ENCODE assay signal across 10 cellular contexts in the genomic region with DNA sequence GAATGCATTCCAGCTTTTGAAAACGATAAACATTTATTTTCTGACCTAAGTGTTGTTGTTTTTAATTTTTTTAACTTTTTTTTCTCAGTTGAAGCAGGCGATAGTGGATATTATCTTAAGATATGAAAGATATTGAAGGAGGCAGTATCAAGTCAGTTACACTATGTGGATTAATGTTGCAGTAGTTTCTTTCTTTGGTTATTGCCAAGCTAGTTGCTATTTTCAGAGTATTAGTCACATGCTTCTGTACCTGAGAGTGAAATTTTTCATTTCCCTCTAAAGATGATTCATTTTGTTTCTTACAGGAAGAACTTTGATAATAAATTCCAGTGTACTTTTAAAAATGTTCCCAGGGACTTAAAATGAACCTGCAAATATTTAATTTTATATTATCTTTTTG.
DNase-seq lines count a peak whose midpoint lies in the region; ATAC-seq and TF ChIP-seq lines count a peak whose summit lies in the region.
"Had no signal": no experiment of that assay in that cellular context is flagged by ENCODE, and none has a peak within 500 bp of the region (broad histone marks: within the 10 kb centered on the region; RNA-seq: fewer than 3 reads in every experiment).

No MANE protein-coding gene starts in this region.

- POLR2A ChIA-PET in IMR-90 (lab: Charles Lee; ENCODE audit: unreplicated experiment), result no interaction called here
- POLR2A ChIA-PET in CD4-positive, alpha-beta memory T cell (lab: Charles Lee; ENCODE audit: partially characterized antibody), result no interaction called here

- no peaks in the 10 kb centered on the region for H4K20me1 ChIP-seq in IMR-90 (ENCODE audit: insufficient read depth, low read length)

- no peak overlapping the region for H2BK20ac ChIP-seq in IMR-90 (ENCODE audit: low read depth, low read length)

- H3K18ac ChIP-seq in IMR-90 (ENCODE audit: low read depth, low read length), result no peak overlapping the region

- no peaks in the 10 kb centered on the region for H3K79me1 ChIP-seq in IMR-90 (ENCODE audit: low read depth in 1 of 2, low read length in 2 of 2)

- no peaks in the 10 kb centered on the region for H3K36me3 Mint-ChIP-seq in CD4-positive, alpha-beta memory T cell

- no peak for TF ChIP-seq CTCF in IMR-90 (conservative IDR thresholded peaks at IDR 0.05; ENCODE audit: low read depth, low read length)
- no peak for TF ChIP-seq CTCF in left lung (IDR thresholded peaks at IDR 0.05)

- no peak overlapping the region for H4K91ac ChIP-seq in IMR-90 (ENCODE audit: insufficient read depth, low read depth, low read length)

- no peak overlapping the region for H4K8ac ChIP-seq in IMR-90 (ENCODE audit: low read depth in 2 of 2, low read length in 2 of 2)

- H3K27me3 Mint-ChIP-seq in CD4-positive, alpha-beta memory T cell, result no peaks in the 10 kb centered on the region

- ATAC-seq in GM18907 (IDR thresholded peaks at IDR 0.05; ENCODE audit: unreplicated experiment) (peak; percentile 60), HG02642 (IDR thresholded peaks at IDR 0.05; ENCODE audit: poor library complexity, unreplicated experiment) (peak; percentile 57), IMR-90 (ENCODE audit: low read depth) (no peak), left lung (peak; percentile 64)
- ATAC-seq: heart right ventricle had no signal

- DNase-seq in IMR-90 (peak; percentile 0), left lung (no peak), T1000 (lab: John Stamatoyannopoulos, UW) (no peak), islet precursor cell (no peak)
- DNase-seq in CD4-positive, alpha-beta memory T cell, result no peak
- no peak for DNase-seq in stimulated activated CD4-positive, alpha-beta T cell treated with anti-CD3 and anti-CD28 coated beads, Interleukin-15, amount 100 ng/mL, for 24 hours
- DNase-seq: heart right ventricle had no signal

- H2AK5ac ChIP-seq in IMR-90 (ENCODE audit: low read depth, low read length), result no peak overlapping the region

- no peak overlapping the region for H2AFZ ChIP-seq in IMR-90 (replicated peaks; ENCODE audit: low read length, poor library complexity)

- intact Hi-C loops in IMR-90 (cut with micrococcal nuclease) (no loop called here), left lung (cut with DNase I) (no loop called here)
- intact Hi-C loops in CD4-positive, alpha-beta memory T cell (cut with micrococcal nuclease), result no loop called here

- H2BK15ac ChIP-seq in IMR-90 (ENCODE audit: low read depth, low read length), result no peak overlapping the region

- no peak overlapping the region for H2BK120ac ChIP-seq in IMR-90 (ENCODE audit: low read depth, low read length)

- no peak overlapping the region for H2AK9ac ChIP-seq in IMR-90 (replicated peaks; ENCODE audit: low read depth, low read length, poor library complexity)

- no peak overlapping the region for H3K14ac ChIP-seq in IMR-90 (replicated peaks; ENCODE audit: low read depth, low read length)

- in situ Hi-C loops in IMR-90 (cut with MboI; ENCODE audit: low sequenced_read_pairs), result no loop called here

- no peak overlapping the region for H3K9ac ChIP-seq in IMR-90 (ENCODE audit: low read depth, low read length)

- H3K23ac ChIP-seq in IMR-90 (ENCODE audit: low read depth, low read length), result no peak overlapping the region

- no peak for TF ChIP-seq RAD21 in IMR-90 (IDR thresholded peaks at IDR 0.05; ENCODE audit: low read length)

- dilution Hi-C loops in IMR-90 (cut with HindIII; ENCODE audit: low sequenced_read_pairs, unreplicated experiment), result no loop called here

- H3K4me1 Mint-ChIP-seq in CD4-positive, alpha-beta memory T cell, result no peaks in the 10 kb centered on the region

- CTCF ChIA-PET in IMR-90 (lab: Yijun Ruan, JAX), result no interaction called here
- CTCF ChIA-PET in CD4-positive, alpha-beta memory T cell (lab: Charles Lee; ENCODE audit: partially characterized antibody), result no interaction called here

- no peaks in the 10 kb centered on the region for H3K36me3 ChIP-seq in IMR-90 (ENCODE audit: control insufficient read depth, insufficient read depth, low read length)
- no peaks in the 10 kb centered on the region for H3K36me3 ChIP-seq in left lung
- no peaks in the 10 kb centered on the region for H3K36me3 ChIP-seq in CD4-positive, alpha-beta memory T cell (ENCODE audit: insufficient read depth, low read length)
- H3K36me3 ChIP-seq: heart right ventricle had no signal

- no peaks in the 10 kb centered on the region for H3K9me1 ChIP-seq in IMR-90 (ENCODE audit: insufficient read depth, low read length)

- no peak overlapping the region for H3K56ac ChIP-seq in IMR-90 (ENCODE audit: extremely low read depth, insufficient read depth, low read length)

- H3K9me3 Mint-ChIP-seq in CD4-positive, alpha-beta memory T cell, result peaks cover 0 to 6% (median 0%) of the 10 kb centered on the region in 8 donors
- H3K9me3 Mint-ChIP-seq: activated T-helper 1 cell treated with anti-CD3 and anti-CD28 coated beads, Interleukin-12 subunit alpha, Interleukin-12 subunit beta, Interleukin-2, Interleukin-4 antibody, amounts not matched to agents 30 ng/mL and 10 ng/mL and 1 ng/mL, durations not matched to agents 14 hours and 24 hours and 36 hours had no signal

- TF ChIP-seq POLR2A in IMR-90 (IDR thresholded peaks at IDR 0.05; ENCODE audit: low read depth, low read length), result no peak

- no CpG with 5 or more reads among the region's 2 CpGs for WGBS in IMR-90 (ENCODE audit: extremely low coverage in 2 of 2, insufficient read length in 1 of 2), 2 experiments

- no peak overlapping the region for H3K4me3 Mint-ChIP-seq in CD4-positive, alpha-beta memory T cell
- H3K4me3 Mint-ChIP-seq: activated T-helper 1 cell treated with anti-CD3 and anti-CD28 coated beads, Interleukin-12 subunit alpha, Interleukin-12 subunit beta, Interleukin-2, Interleukin-4 antibody, amounts not matched to agents 30 ng/mL and 10 ng/mL and 1 ng/mL, durations not matched to agents 14 hours and 24 hours and 36 hours had no signal

- no TSS peak for BruUV-seq in IMR-90 (replicated peaks; lab: Mats Ljungman, UMichigan)

- H3K4me1 ChIP-seq in IMR-90 (ENCODE audit: control insufficient read depth, insufficient read depth, low read length) (no peaks in the 10 kb centered on the region), left lung (no peaks in the 10 kb centered on the region)
- no peaks in the 10 kb centered on the region for H3K4me1 ChIP-seq in CD4-positive, alpha-beta memory T cell (ENCODE audit: insufficient read depth, low read length)
- H3K4me1 ChIP-seq: heart right ventricle had no signal

- H3K4me2 ChIP-seq in IMR-90 (ENCODE audit: low read depth, low read length), result no peak overlapping the region

- H2BK5ac ChIP-seq in IMR-90 (ENCODE audit: low read depth, low read length, poor library complexity, severe bottlenecking), result no peak overlapping the region

- H3K4ac ChIP-seq in IMR-90 (ENCODE audit: low read depth, low read length), result no peak overlapping the region

- no peak overlapping the region for H3K4me3 ChIP-seq in IMR-90 (ENCODE audit: insufficient read depth, low read depth, low read length)
- H3K4me3 ChIP-seq in left lung, result no peak overlapping the region
- no peak overlapping the region for H3K4me3 ChIP-seq in CD4-positive, alpha-beta memory T cell (ENCODE audit: low read length in 2 of 2)
- H3K4me3 ChIP-seq: heart right ventricle had no signal

- no peak overlapping the region for H4K5ac ChIP-seq in IMR-90 (ENCODE audit: low read depth, low read length)

- no peak overlapping the region for H3K27ac Mint-ChIP-seq in CD4-positive, alpha-beta memory T cell
- H3K27ac Mint-ChIP-seq: activated T-helper 1 cell treated with anti-CD3 and anti-CD28 coated beads, Interleukin-12 subunit alpha, Interleukin-12 subunit beta, Interleukin-2, Interleukin-4 antibody, amounts not matched to agents 30 ng/mL and 10 ng/mL and 1 ng/mL, durations not matched to agents 14 hours and 24 hours and 36 hours had no signal

- H3K9me3 ChIP-seq in IMR-90 (ENCODE audit: control insufficient read depth, insufficient read depth, low read length) (no peaks in the 10 kb centered on the region), left lung (no peaks in the 10 kb centered on the region)
- H3K9me3 ChIP-seq in CD4-positive, alpha-beta memory T cell (ENCODE audit: control insufficient read depth in 1 of 2, low read length in 2 of 2), result no peaks in the 10 kb centered on the region
- H3K9me3 ChIP-seq: heart right ventricle had no signal

- H3K27ac ChIP-seq in IMR-90 (ENCODE audit: insufficient read depth, low read length) (no peak overlapping the region), left lung (no peak overlapping the region)
- no peak overlapping the region for H3K27ac ChIP-seq in CD4-positive, alpha-beta memory T cell (ENCODE audit: low read depth, low read length)
- H3K27ac ChIP-seq: heart right ventricle had no signal

- H3K27me3 ChIP-seq in IMR-90 (ENCODE audit: control insufficient read depth, insufficient read depth, low read length) (no peaks in the 10 kb centered on the region), left lung (no peaks in the 10 kb centered on the region)
- no peaks in the 10 kb centered on the region for H3K27me3 ChIP-seq in CD4-positive, alpha-beta memory T cell (ENCODE audit: insufficient read depth, low read length)
- H3K27me3 ChIP-seq: heart right ventricle had no signal

TF ChIP-seq in IMR-90, 13 proteins besides CTCF, POLR2A, EP300 and RAD21:
- no peak for TF ChIP-seq BHLHE40 (IDR thresholded peaks at IDR 0.05; ENCODE audit: low read depth, low read length)
- no peak for TF ChIP-seq NFE2L2 (IDR thresholded peaks at IDR 0.05; ENCODE audit: low read depth, low read length)
- TF ChIP-seq, protein P1, sequence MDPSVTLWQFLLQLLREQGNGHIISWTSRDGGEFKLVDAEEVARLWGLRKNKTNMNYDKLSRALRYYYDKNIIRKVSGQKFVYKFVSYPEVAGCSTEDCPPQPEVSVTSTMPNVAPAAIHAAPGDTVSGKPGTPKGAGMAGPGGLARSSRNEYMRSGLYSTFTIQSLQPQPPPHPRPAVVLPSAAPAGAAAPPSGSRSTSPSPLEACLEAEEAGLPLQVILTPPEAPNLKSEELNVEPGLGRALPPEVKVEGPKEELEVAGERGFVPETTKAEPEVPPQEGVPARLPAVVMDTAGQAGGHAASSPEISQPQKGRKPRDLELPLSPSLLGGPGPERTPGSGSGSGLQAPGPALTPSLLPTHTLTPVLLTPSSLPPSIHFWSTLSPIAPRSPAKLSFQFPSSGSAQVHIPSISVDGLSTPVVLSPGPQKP (IDR thresholded peaks at IDR 0.05; ENCODE audit: borderline replicate concordance, low read depth, low read length), result no peak
- no peak for TF ChIP-seq CEBPB (IDR thresholded peaks at IDR 0.05; ENCODE audit: low read depth, low read length)
- TF ChIP-seq, protein P2, sequence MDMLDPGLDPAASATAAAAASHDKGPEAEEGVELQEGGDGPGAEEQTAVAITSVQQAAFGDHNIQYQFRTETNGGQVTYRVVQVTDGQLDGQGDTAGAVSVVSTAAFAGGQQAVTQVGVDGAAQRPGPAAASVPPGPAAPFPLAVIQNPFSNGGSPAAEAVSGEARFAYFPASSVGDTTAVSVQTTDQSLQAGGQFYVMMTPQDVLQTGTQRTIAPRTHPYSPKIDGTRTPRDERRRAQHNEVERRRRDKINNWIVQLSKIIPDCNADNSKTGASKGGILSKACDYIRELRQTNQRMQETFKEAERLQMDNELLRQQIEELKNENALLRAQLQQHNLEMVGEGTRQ (IDR thresholded peaks at IDR 0.05; ENCODE audit: low read depth, low read length), result no peak
- no peak for TF ChIP-seq MAFK (IDR thresholded peaks at IDR 0.05; ENCODE audit: low read depth, low read length)
